8 cellular contexts compared by ENCODE assay signal in the genomic region with DNA sequence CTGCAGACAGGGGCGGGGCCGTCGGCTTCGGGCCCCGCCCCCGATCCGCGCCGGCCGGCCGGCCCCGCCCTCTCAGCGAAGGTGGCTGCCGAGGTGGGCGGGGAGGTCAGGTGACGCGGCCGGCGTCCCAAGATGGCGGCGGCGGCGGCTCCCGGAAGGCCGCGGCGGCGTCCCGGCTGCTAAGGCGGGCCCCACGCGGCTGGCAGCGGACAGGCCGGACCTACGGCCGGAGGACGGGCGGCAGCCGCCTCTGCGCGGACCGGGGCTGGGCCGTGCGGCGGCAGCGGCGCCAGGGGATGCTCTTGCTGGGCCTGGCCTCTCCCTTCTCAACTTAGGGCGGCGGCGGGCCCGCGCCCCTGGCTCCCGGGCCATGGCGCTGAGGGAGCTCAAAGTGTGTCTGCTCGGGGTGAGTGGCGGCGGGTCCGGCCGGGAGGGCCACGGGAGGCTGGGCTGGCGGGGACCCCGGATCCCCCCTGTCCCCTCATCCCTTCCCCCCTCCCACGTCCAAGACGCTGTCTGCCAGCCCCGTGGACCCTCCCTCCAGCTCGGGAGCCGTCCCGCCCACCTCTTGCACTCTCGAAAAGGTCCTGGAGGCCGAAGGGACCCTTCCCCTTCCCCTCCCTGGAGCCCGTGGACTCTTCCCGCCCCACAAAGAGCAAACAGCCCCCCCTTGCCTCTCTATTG. TPM values are rescaled to one million over a fixed set of nuclear protein-coding genes. Genes with fewer than 3 reads are reported as not detected.
A peak's percentile ranks its signal among the peaks of the same experiment; 100 is the strongest.
DNase-seq lines count a peak whose midpoint lies in the region; ATAC-seq and TF ChIP-seq lines count a peak whose summit lies in the region.

A gene with protein sequence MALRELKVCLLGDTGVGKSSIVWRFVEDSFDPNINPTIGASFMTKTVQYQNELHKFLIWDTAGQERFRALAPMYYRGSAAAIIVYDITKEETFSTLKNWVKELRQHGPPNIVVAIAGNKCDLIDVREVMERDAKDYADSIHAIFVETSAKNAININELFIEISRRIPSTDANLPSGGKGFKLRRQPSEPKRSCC (plus strand): TSS at position 109 of the 684 bp plus-strand sequence. CDS start 262 bp downstream, at position 371.

- H3K9ac ChIP-seq in liver (ENCODE audit: low read depth in 1 of 2, low read length in 2 of 2): peak within 1 kb of the TSS; percentile 43 to 63

- peak within 1 kb of the TSS; percentile 98 for H2AFZ ChIP-seq in ACC112 (ENCODE audit: low read length, unreplicated experiment)

- H3K36me3 ChIP-seq in ACC112 (ENCODE audit: insufficient read depth, low read length) (peaks cover 19% of the 10 kb centered on the region), liver (ENCODE audit: control insufficient read depth in 4 of 4, insufficient read depth in 3 of 4, low read depth in 1 of 4, low read length in 3 of 4) (peaks cover 0 to 4% (median 2%) of the 10 kb centered on the region in 4 donors)

- peaks cover 64% of the 10 kb centered on the region for H3K79me2 ChIP-seq in ACC112 (ENCODE audit: control insufficient read depth, insufficient read depth, low read length, unreplicated experiment)

- peaks cover 25% of the 10 kb centered on the region for H3K4me1 ChIP-seq in ACC112 (ENCODE audit: control insufficient read depth, insufficient read depth, low read length, unreplicated experiment)
- peaks cover 0 to 10% (median 7%) of the 10 kb centered on the region in 4 donors for H3K4me1 ChIP-seq in liver (ENCODE audit: control insufficient read depth in 4 of 4, insufficient read depth in 4 of 4, low read length in 3 of 4)

- peak; percentile 77 for ATAC-seq in HG03045 (IDR thresholded peaks at IDR 0.05; ENCODE audit: unreplicated experiment)

- DNase-seq in NCI-H446 (lab: John Stamatoyannopoulos, UW): peak; percentile 12 to 80
- peak; percentile 78 for DNase-seq in activated CD4-positive, alpha-beta T cell treated with anti-CD3 and anti-CD28 coated beads, Interleukin-2, amount 50 U/mL, for 1 hour
- DNase-seq in dermis blood vessel endothelial cell: peak; percentile 92
- peak; percentile 69 to 80 for DNase-seq in stimulated activated CD4-positive, alpha-beta T cell treated with anti-CD3 and anti-CD28 coated beads, Interleukin-2, amount 100 ng/mL, for 48 hours

- peak within 1 kb of the TSS; percentile 60 for H3K27ac ChIP-seq in ACC112 (ENCODE audit: low read depth, low read length)
- peak within 1 kb of the TSS; percentile 57 to 81 for H3K27ac ChIP-seq in liver (ENCODE audit: low read depth in 1 of 2, low read length in 2 of 2)

- H3K4me3 ChIP-seq in ACC112 (ENCODE audit: low read depth, low read length) (peak within 1 kb of the TSS; percentile 99), liver (ENCODE audit: low read depth in 1 of 3, low read length in 3 of 3) (peak within 1 kb of the TSS; percentile 73 to 99 (median 75))

- TF ChIP-seq RAD21 in liver (IDR thresholded peaks at IDR 0.05): no peak

- H3K27me3 ChIP-seq in ACC112 (ENCODE audit: insufficient read depth, low read length): no peaks in the 10 kb centered on the region
- no peaks in the 10 kb centered on the region for H3K27me3 ChIP-seq in liver (ENCODE audit: control insufficient read depth in 4 of 4, insufficient read depth in 4 of 4, low read length in 3 of 4)

- WGBS in liver: under 1% methylated on average over 72 of the region's 72 CpGs

- peak; percentile 84 for TF ChIP-seq POLR2A in GM18526 (IDR thresholded peaks at IDR 0.05; ENCODE audit: extremely low read depth, insufficient read length)

- no peaks in the 10 kb centered on the region for H3K9me3 ChIP-seq in liver (ENCODE audit: control insufficient read depth in 4 of 4, low read length in 3 of 4)

- TF ChIP-seq CTCF in liver (IDR thresholded peaks at IDR 0.05; ENCODE audit: low read depth, low read length, missing input control): no peak

TF ChIP-seq in liver, 16 proteins besides CTCF, POLR2A, EP300 and RAD21:
- TF ChIP-seq FOXA1 (IDR thresholded peaks at IDR 0.05) (no peak), RXRA (IDR thresholded peaks at IDR 0.05) (no peak), YY1 (IDR thresholded peaks at IDR 0.05) (peak; percentile 65), EGR1 (IDR thresholded peaks at IDR 0.05; ENCODE audit: low read depth in 2 of 2) (no peak), HNF4A (conservative IDR thresholded peaks at IDR 0.05) (no peak), JUND (IDR thresholded peaks at IDR 0.05) (no peak)
TF ChIP-seq in liver: peak in this region for 1.

RNA-seq across cellular contexts. Expression of the gene that starts here (rescaled TPM):
- 11.7 and 15.4 TPM in 2 replicates for total RNA-seq in dermis blood vessel endothelial cell
- total RNA-seq in liver: 1 to 10 TPM; 7.5 to 8.1 TPM
- 1 to 10 TPM; 3.0 to 4.2 TPM for polyA plus RNA-seq in liver

Comparison
In these comparisons a context has a peak if more than half of its experiments do, and no peak if none do; other contexts are left out.
1. Peak in every context shown above with its lines: DNase-seq, ATAC-seq, H3K4me3 ChIP-seq and H3K27ac ChIP-seq.